Comparison of ENCODE assay signal across 19 cellular contexts in genomic region chr1:117046781-117047180, GRCh38.
"Had no signal": no experiment of that assay in that cellular context is flagged by ENCODE, and none has a peak within 500 bp of the region (broad histone marks: within the 10 kb centered on the region; RNA-seq: fewer than 3 reads in every experiment).

No MANE protein-coding gene starts in this region.

- ATAC-seq: heart left ventricle; left lobe of liver; naive thymus-derived CD4-positive, alpha-beta T cell; psoas muscle; sciatic nerve; stimulated activated memory B cell treated with anti-CD40 and anti-IgM and Interleukin-4, amounts not matched to agents 10 μg/mL and 1 μg/mL and 100 μg/mL, for 72 hours had no signal

- DNase-seq: dorsolateral prefrontal cortex; effector CD8-positive, alpha-beta T cell; foreskin melanocyte; heart left ventricle; hippocampal formation; mammary epithelial cell; naive thymus-derived CD4-positive, alpha-beta T cell; psoas muscle; retina; spleen; stimulated activated CD4-positive, alpha-beta T cell treated with anti-CD3 and anti-CD28 coated beads, Interleukin-15, amount 100 ng/mL, for 24 hours; stimulated activated CD4-positive, alpha-beta T cell treated with anti-CD3 and anti-CD28 coated beads, Interleukin-1b, Interleukin-23, amount 100 ng/mL, for 48 hours; stimulated activated CD4-positive, alpha-beta T cell treated with anti-CD3 and anti-CD28 coated beads, Interleukin-4, amount 100 ng/mL, for 24 hours; tibial artery; upper lobe of left lung; uterus had no signal
